25 cellular contexts compared by ENCODE assay signal in genomic region chr6:105862936-105863603, GRCh38.
DNase-seq lines count a peak whose midpoint lies in the region; ATAC-seq lines count a peak whose summit lies in the region.
"Had no signal": no experiment of that assay in that cellular context is flagged by ENCODE, and none has a peak within 500 bp of the region (broad histone marks: within the 10 kb centered on the region; RNA-seq: fewer than 3 reads in every experiment).

No MANE protein-coding gene starts in this region.

- no peak overlapping the region for H3K4ac ChIP-seq in mesendoderm (ENCODE audit: low read depth, low read length)

- no CpG with 5 or more reads among the region's 5 CpGs for WGBS in mesendoderm (ENCODE audit: extremely low coverage, insufficient coverage, low lambda C conversion rate)

- H3K23ac ChIP-seq in mesendoderm (ENCODE audit: low read length), result no peak overlapping the region

- H3K27me3 Mint-ChIP-seq in naive B cell, result no peaks in the 10 kb centered on the region
- H3K27me3 Mint-ChIP-seq: central memory CD8-positive, alpha-beta T cell had no signal

- H3K9me3 Mint-ChIP-seq in naive B cell, result peaks cover 0 to 10% (median 0%) of the 10 kb centered on the region in 7 donors
- H3K9me3 Mint-ChIP-seq: CD8-positive, alpha-beta T cell; central memory CD8-positive, alpha-beta T cell; neural progenitor cell had no signal

- no peak overlapping the region for H3K9ac ChIP-seq in mesendoderm (ENCODE audit: low read length)
- H3K9ac ChIP-seq: neural progenitor cell had no signal

- no peaks in the 10 kb centered on the region for H3K79me2 ChIP-seq in mesendoderm (ENCODE audit: control insufficient read depth, insufficient read depth, low read length)

- H3K4me1 Mint-ChIP-seq in naive B cell, result peaks cover 31 to 51% (median 45%) of the 10 kb centered on the region in 3 donors
- H3K4me1 Mint-ChIP-seq: central memory CD8-positive, alpha-beta T cell; neural progenitor cell; stimulated activated naive CD8-positive, alpha-beta T cell treated with anti-CD3 and anti-CD28 coated beads, Interleukin-15, amount 100 ng/mL, for 72 hours had no signal

- no peak overlapping the region for H2BK120ac ChIP-seq in mesendoderm (ENCODE audit: low read depth, low read length)

- no peak overlapping the region for H2BK15ac ChIP-seq in mesendoderm (replicated peaks; ENCODE audit: low read depth)

- no peaks in the 10 kb centered on the region for H3K79me1 ChIP-seq in mesendoderm (ENCODE audit: low read length)

- H3K36me3 ChIP-seq in mesendoderm (ENCODE audit: control insufficient read depth, insufficient read depth, low read length), result no peaks in the 10 kb centered on the region
- H3K36me3 ChIP-seq: neural progenitor cell, right lobe of liver, tibial nerve had no signal

- peak overlapping the region; percentile 17 to 91 (median 72) for H3K27ac Mint-ChIP-seq in naive B cell
- H3K27ac Mint-ChIP-seq: CD8-positive, alpha-beta T cell; neural progenitor cell had no signal

- no peak overlapping the region for H3K56ac ChIP-seq in mesendoderm (ENCODE audit: low read length)

- no peak overlapping the region for H3K4me2 ChIP-seq in mesendoderm (ENCODE audit: low read length)
- H3K4me2 ChIP-seq: neural progenitor cell had no signal

- no peak overlapping the region for H4K8ac ChIP-seq in mesendoderm (ENCODE audit: low read depth, low read length)

- H3K18ac ChIP-seq in mesendoderm (ENCODE audit: low read length), result no peak overlapping the region

- peaks cover 7 to 9% of the 10 kb centered on the region in 2 donors for H3K36me3 Mint-ChIP-seq in naive B cell
- H3K36me3 Mint-ChIP-seq: CD8-positive, alpha-beta T cell; neural progenitor cell had no signal

- DNase-seq in NAMALWA (ENCODE audit: low spot score) (peak; percentile 26), naive B cell (peak; percentile 28), cerebellum (ENCODE audit: low spot score) (no peak), mesendoderm (no peak)
- no peak for DNase-seq in stimulated activated CD4-positive, alpha-beta T cell treated with anti-CD3 and anti-CD28 coated beads, Interleukin-2, amount 100 ng/mL, for 48 hours
- DNase-seq: activated CD4-positive, alpha-beta T cell treated with anti-CD3 and anti-CD28 coated beads, Interleukin-2, amount 50 U/mL, for 48 hours; activated CD4-positive, CD25-positive, alpha-beta regulatory T cell; activated CD8-positive, alpha-beta memory T cell treated with anti-CD3 and anti-CD28 coated beads, Interleukin-2, amount 50 U/mL, for 4 hours; activated effector memory CD4-positive, alpha-beta T cell treated with Interleukin-2 at 50 U/mL for 16 hours; CD8-positive, alpha-beta T cell; DMS153; NCI-H1092 treated with DMSO at 0.1 percent for 48 hours; NCI-H187 treated with DMSO at 0.1 percent for 48 hours; NCI-H526; OCI-M1; posterior cingulate gyrus; right lobe of liver; stimulated activated naive CD8-positive, alpha-beta T cell treated with anti-CD3 and anti-CD28 coated beads, Interleukin-15, amount 100 ng/mL, for 72 hours; T-helper 9 cell had no signal

- H4K5ac ChIP-seq in mesendoderm (ENCODE audit: low read length), result no peak overlapping the region

- no peak overlapping the region for H2BK5ac ChIP-seq in mesendoderm (ENCODE audit: low read length)

- no peak overlapping the region for H3K27ac ChIP-seq in mesendoderm (ENCODE audit: low read depth, low read length)
- H3K27ac ChIP-seq: neural progenitor cell, right lobe of liver, tibial nerve had no signal

- no peaks in the 10 kb centered on the region for H3K27me3 ChIP-seq in mesendoderm (ENCODE audit: insufficient read depth, low read length, poor library complexity)
- H3K27me3 ChIP-seq: neural progenitor cell, right lobe of liver, tibial nerve had no signal

- peak overlapping the region; percentile 11 to 84 (median 66) for H3K4me3 Mint-ChIP-seq in naive B cell
- H3K4me3 Mint-ChIP-seq: CD8-positive, alpha-beta T cell; central memory CD8-positive, alpha-beta T cell; neural progenitor cell; stimulated activated naive CD8-positive, alpha-beta T cell treated with anti-CD3 and anti-CD28 coated beads, Interleukin-15, amount 100 ng/mL, for 72 hours had no signal

- no peaks in the 10 kb centered on the region for H3K4me1 ChIP-seq in mesendoderm (ENCODE audit: control insufficient read depth, low read depth, low read length)
- H3K4me1 ChIP-seq: neural progenitor cell, right lobe of liver, tibial nerve had no signal

- H3K4me3 ChIP-seq in mesendoderm (ENCODE audit: low read length), result no peak overlapping the region
- H3K4me3 ChIP-seq: neural progenitor cell, right lobe of liver, tibial nerve had no signal

- no peak overlapping the region for H2AK5ac ChIP-seq in mesendoderm (ENCODE audit: low read length)

- ATAC-seq in GM18502 (IDR thresholded peaks at IDR 0.05; ENCODE audit: poor library complexity, unreplicated experiment) (peak; percentile 68), GM21529 (IDR thresholded peaks at IDR 0.05; ENCODE audit: unreplicated experiment) (peak; percentile 47), naive B cell (ENCODE audit: low read depth in 2 of 2) (peak; percentile 77 to 90), HG03175 (IDR thresholded peaks at IDR 0.05; ENCODE audit: unreplicated experiment) (no peak)
- ATAC-seq: CD8-positive, alpha-beta T cell; right lobe of liver; stimulated activated naive CD8-positive, alpha-beta T cell treated with anti-CD3 and anti-CD28 coated beads, Interleukin-15, amount 100 ng/mL, for 72 hours had no signal

Comparison
In these comparisons a context has a peak if more than half of its experiments do, and no peak if none do; other contexts are left out.
1. DNase-seq: peak in NAMALWA (single experiment) and naive B cell (single experiment); none in cerebellum (single experiment), stimulated activated CD4-positive, alpha-beta T cell treated with anti-CD3 and anti-CD28 coated beads, Interleukin-2, amount 100 ng/mL, for 48 hours (0 of 2) and mesendoderm (single experiment).